ENCODE assay signal across 10 cellular contexts in the genomic region with DNA sequence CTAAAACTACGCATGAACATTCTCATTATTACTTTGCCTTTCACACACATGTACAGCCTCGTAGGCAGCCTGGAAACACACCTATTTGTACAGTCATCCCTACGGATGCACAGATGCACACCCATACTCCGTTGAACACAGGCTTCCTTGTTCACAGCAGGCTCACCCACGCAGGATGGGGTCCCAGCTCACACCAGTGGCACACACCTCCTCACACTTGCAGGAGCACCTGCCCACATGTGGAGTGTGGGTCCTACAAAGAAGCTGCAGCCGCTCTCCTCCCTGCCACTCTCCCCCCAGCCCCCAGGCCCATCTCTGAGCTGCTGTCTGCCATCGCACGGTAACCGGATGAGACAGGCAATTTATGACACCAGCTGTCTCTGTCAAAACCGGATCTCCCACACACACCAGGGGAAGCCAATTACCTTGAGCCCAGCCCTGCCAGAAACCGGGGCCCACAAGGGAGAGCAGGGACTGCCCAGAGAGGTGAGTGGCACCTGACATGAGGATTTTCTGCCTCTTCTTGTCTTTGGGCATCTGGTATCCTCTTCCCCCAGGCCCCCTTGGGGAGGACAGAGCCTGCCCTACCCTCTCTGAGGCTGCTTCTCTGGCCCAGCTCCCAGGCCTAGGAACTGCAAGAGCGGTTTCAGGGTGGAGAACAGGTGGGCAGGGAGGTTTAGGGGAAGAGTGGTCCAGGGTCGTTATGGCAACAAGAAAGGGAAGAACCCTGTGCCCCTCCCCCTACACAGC.
A peak's percentile ranks its signal among the peaks of the same experiment; 100 is the strongest.
DNase-seq lines count a peak whose midpoint lies in the region; ATAC-seq lines count a peak whose summit lies in the region.
"Had no signal": no experiment of that assay in that cellular context is flagged by ENCODE, and none has a peak within 500 bp of the region (broad histone marks: within the 10 kb centered on the region; RNA-seq: fewer than 3 reads in every experiment).

No MANE protein-coding gene starts in this region.

- no peak overlapping the region for H3K4me3 Mint-ChIP-seq in activated CD4-positive, alpha-beta T cell treated with anti-CD3 and anti-CD28 coated beads for 36 hours
- H3K4me3 Mint-ChIP-seq in CD4-positive, alpha-beta memory T cell: no peak overlapping the region

- no peaks in the 10 kb centered on the region for H3K4me1 Mint-ChIP-seq in activated CD4-positive, alpha-beta T cell treated with anti-CD3 and anti-CD28 coated beads for 36 hours
- peaks cover 0 to 2% (median 0%) of the 10 kb centered on the region in 4 donors for H3K4me1 Mint-ChIP-seq in CD4-positive, alpha-beta memory T cell

- POLR2A ChIA-PET in activated CD4-positive, alpha-beta T cell treated with anti-CD3 and anti-CD28 coated beads for 36 hours (lab: Charles Lee): no interaction called here
- POLR2A ChIA-PET in CD4-positive, alpha-beta memory T cell (lab: Charles Lee; ENCODE audit: partially characterized antibody): no interaction called here

- intact Hi-C loops in activated CD4-positive, alpha-beta T cell treated with anti-CD3 and anti-CD28 coated beads for 36 hours (cut with DNase I, micrococcal nuclease): no loop called here
- intact Hi-C loops in CD4-positive, alpha-beta memory T cell (cut with micrococcal nuclease): no loop called here

- no peaks in the 10 kb centered on the region for H3K27me3 ChIP-seq in CD4-positive, alpha-beta memory T cell (ENCODE audit: insufficient read depth, low read length)

- peaks cover 18% of the 10 kb centered on the region for H3K27me3 Mint-ChIP-seq in activated CD4-positive, alpha-beta T cell treated with anti-CD3 and anti-CD28 coated beads for 36 hours
- peaks cover 10 to 19% of the 10 kb centered on the region in 2 donors for H3K27me3 Mint-ChIP-seq in CD4-positive, alpha-beta memory T cell

- CTCF ChIA-PET in activated CD4-positive, alpha-beta T cell treated with anti-CD3 and anti-CD28 coated beads for 36 hours (lab: Charles Lee): no interaction called here
- CTCF ChIA-PET in CD4-positive, alpha-beta memory T cell (lab: Charles Lee; ENCODE audit: partially characterized antibody): no interaction called here

- H3K36me3 ChIP-seq in CD4-positive, alpha-beta memory T cell (ENCODE audit: insufficient read depth, low read length): no peaks in the 10 kb centered on the region
- H3K36me3 ChIP-seq: HAP-1 had no signal

- DNase-seq in activated CD4-positive, alpha-beta T cell treated with anti-CD3 and anti-CD28 coated beads for 36 hours: no peak
- DNase-seq in activated CD4-positive, alpha-beta T cell treated with anti-CD3 and anti-CD28 coated beads for 4 hours: no peak
- DNase-seq in NCI-H446 treated with DMSO at 0.1 percent for 48 hours (lab: John Stamatoyannopoulos, UW): peak; percentile 63
- peak; percentile 76 for DNase-seq in cerebellar cortex (ENCODE audit: low spot score)
- no peak for DNase-seq in NCI-H226
- DNase-seq in activated T-cell treated with anti-CD3 and anti-CD28 coated beads, Interleukin-2, amount 50 U/mL, for 48 hours: no peak
- DNase-seq in CD4-positive, alpha-beta memory T cell: no peak
- DNase-seq: SIG-M5 had no signal

- peak; percentile 39 for ATAC-seq in activated CD4-positive, alpha-beta T cell treated with anti-CD3 and anti-CD28 coated beads for 36 hours
- ATAC-seq in GM21737 (IDR thresholded peaks at IDR 0.05; ENCODE audit: unreplicated experiment): no peak

- no peaks in the 10 kb centered on the region for H3K4me1 ChIP-seq in CD4-positive, alpha-beta memory T cell (ENCODE audit: insufficient read depth, low read length)
- H3K4me1 ChIP-seq: HAP-1 had no signal

- no peak overlapping the region for H3K4me3 ChIP-seq in CD4-positive, alpha-beta memory T cell (ENCODE audit: low read length in 2 of 2)
- H3K4me3 ChIP-seq: HAP-1 had no signal

- H3K27ac ChIP-seq in CD4-positive, alpha-beta memory T cell (ENCODE audit: low read depth, low read length): no peak overlapping the region

- H3K9me3 Mint-ChIP-seq in activated CD4-positive, alpha-beta T cell treated with anti-CD3 and anti-CD28 coated beads for 36 hours (ENCODE audit: low read depth): no peaks in the 10 kb centered on the region
- peaks cover 0 to 2% (median 0%) of the 10 kb centered on the region in 8 donors for H3K9me3 Mint-ChIP-seq in CD4-positive, alpha-beta memory T cell

- H3K36me3 Mint-ChIP-seq in activated CD4-positive, alpha-beta T cell treated with anti-CD3 and anti-CD28 coated beads for 36 hours (ENCODE audit: low read depth): no peaks in the 10 kb centered on the region
- no peaks in the 10 kb centered on the region for H3K36me3 Mint-ChIP-seq in CD4-positive, alpha-beta memory T cell

- H3K9me3 ChIP-seq in CD4-positive, alpha-beta memory T cell (ENCODE audit: control insufficient read depth in 1 of 2, low read length in 2 of 2): no peaks in the 10 kb centered on the region
- H3K9me3 ChIP-seq: HAP-1 had no signal

- H3K27ac Mint-ChIP-seq in activated CD4-positive, alpha-beta T cell treated with anti-CD3 and anti-CD28 coated beads for 36 hours: no peak overlapping the region
- no peak overlapping the region for H3K27ac Mint-ChIP-seq in CD4-positive, alpha-beta memory T cell

Comparison
In these comparisons a context has a peak if more than half of its experiments do, and no peak if none do; other contexts are left out.
1. DNase-seq: peak in NCI-H446 treated with DMSO at 0.1 percent for 48 hours (single experiment) and cerebellar cortex (single experiment); none in activated CD4-positive, alpha-beta T cell treated with anti-CD3 and anti-CD28 coated beads for 36 hours (single experiment), activated CD4-positive, alpha-beta T cell treated with anti-CD3 and anti-CD28 coated beads for 4 hours (0 of 2), NCI-H226 (single experiment), activated T-cell treated with anti-CD3 and anti-CD28 coated beads, Interleukin-2, amount 50 U/mL, for 48 hours (0 of 2) and CD4-positive, alpha-beta memory T cell (0 of 5).